17 cellular contexts compared by ENCODE assay signal in the genomic region with DNA sequence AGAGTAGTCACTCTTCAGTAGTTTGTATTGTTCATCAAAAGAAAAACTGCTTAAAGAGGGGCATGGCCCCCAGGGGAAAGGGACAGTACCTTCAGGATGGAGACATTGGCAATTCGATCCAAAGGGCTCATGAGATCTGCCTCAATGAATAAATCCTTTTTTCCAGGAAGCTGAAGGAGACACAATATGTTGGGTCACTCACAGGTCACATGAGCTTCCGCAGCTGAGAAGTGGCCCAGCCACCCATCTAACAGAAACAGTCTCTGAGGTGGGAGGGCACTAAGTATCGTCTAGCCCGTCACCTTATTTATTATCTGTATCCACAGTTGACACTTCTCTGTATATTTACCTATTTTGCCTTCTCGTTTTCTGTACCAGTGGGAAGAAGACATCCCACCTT.
"Had no signal": no experiment of that assay in that cellular context is flagged by ENCODE, and none has a peak within 500 bp of the region (broad histone marks: within the 10 kb centered on the region; RNA-seq: fewer than 3 reads in every experiment).

No MANE protein-coding gene starts in this region.

- H3K27me3 Mint-ChIP-seq: central memory CD8-positive, alpha-beta T cell had no signal

- H3K4me3 ChIP-seq: body of pancreas, pancreas, tibial artery, vagina had no signal

- FAIRE-seq: pancreas had no signal

- H3K9me3 Mint-ChIP-seq: activated T-helper 1 cell treated with anti-CD3 and anti-CD28 coated beads, Interleukin-12 subunit alpha, Interleukin-12 subunit beta, Interleukin-2, Interleukin-4 antibody, amounts not matched to agents 30 ng/mL and 10 ng/mL and 1 ng/mL, durations not matched to agents 14 hours and 24 hours and 36 hours; central memory CD8-positive, alpha-beta T cell had no signal

- H3K27me3 ChIP-seq: body of pancreas, foreskin keratinocyte, pancreas, tibial artery, vagina had no signal

- H3K27ac ChIP-seq: body of pancreas, foreskin keratinocyte, pancreas, tibial artery, vagina had no signal

- H3K9me3 ChIP-seq: body of pancreas, pancreas, tibial artery, vagina had no signal

- H3K4me3 Mint-ChIP-seq: activated T-helper 1 cell treated with anti-CD3 and anti-CD28 coated beads, Interleukin-12 subunit alpha, Interleukin-12 subunit beta, Interleukin-2, Interleukin-4 antibody, amounts not matched to agents 30 ng/mL and 10 ng/mL and 1 ng/mL, durations not matched to agents 14 hours and 24 hours and 36 hours; central memory CD8-positive, alpha-beta T cell had no signal

- DNase-seq: activated CD4-positive, alpha-beta T cell treated with anti-CD3 and anti-CD28 coated beads for 4 hours; activated CD8-positive, alpha-beta memory T cell treated with anti-CD3 and anti-CD28 coated beads, Interleukin-2, amount 50 U/mL, for 48 hours; activated naive CD4-positive, alpha-beta T cell treated with Interleukin-2 at 50 U/mL for 16 hours; amygdala; body of pancreas; cortex of kidney; effector CD4-positive, alpha-beta T cell; foreskin keratinocyte; glutamatergic neuron; pancreas; stimulated activated CD4-positive, alpha-beta T cell treated with anti-CD3 and anti-CD28 coated beads, Interleukin-12 subunit alpha, Interleukin-12 subunit beta, amount 100 ng/mL, for 4 hours; stimulated activated CD4-positive, alpha-beta T cell treated with anti-CD3 and anti-CD28 coated beads, Interleukin-2, amount 100 ng/mL, for 24 hours; tibial artery had no signal

- H3K36me3 ChIP-seq: pancreas had no signal

- ATAC-seq: body of pancreas, foreskin keratinocyte, pancreas, SK-N-SH treated with all-trans-retinoic acid at 6 μM for 48 hours had no signal
